15 cellular contexts compared by ENCODE assay signal in genomic region chr6:158958504-158959386, GRCh38. TPM values are rescaled to one million over a fixed set of nuclear protein-coding genes. Genes with fewer than 3 reads are reported as not detected.
A peak's percentile ranks its signal among the peaks of the same experiment; 100 is the strongest.
DNase-seq lines count a peak whose midpoint lies in the region; ATAC-seq, FAIRE-seq and TF ChIP-seq lines count a peak whose summit lies in the region.
"Had no signal": no experiment of that assay in that cellular context is flagged by ENCODE, and none has a peak within 500 bp of the region (broad histone marks: within the 10 kb centered on the region; RNA-seq: fewer than 3 reads in every experiment).

No MANE protein-coding gene starts in this region.

- no peak for TF ChIP-seq CTCF in GM20000 (IDR thresholded peaks at IDR 0.05; ENCODE audit: extremely low read depth, missing control alignments)
- TF ChIP-seq CTCF in HepG2 (CRISPR knock-in tag; IDR thresholded peaks at IDR 0.05) = peak; percentile 39

- POLR2A ChIA-PET in CD4-positive, alpha-beta memory T cell (lab: Charles Lee; ENCODE audit: partially characterized antibody) = interaction anchor here (1.1 to 2.2 kb wide), 4 partner anchors 89 to 241 kb away, joined by 4 to 15 read pairs (median 6); no protein-coding TSS in a partner anchor
- POLR2A ChIA-PET in activated CD8-positive, alpha-beta T cell treated with anti-CD3 and anti-CD28 coated beads, Interleukin-2, amount 10 ng/mL, durations not matched to agents 7 days and 5 days (lab: Charles Lee) = no interaction called here
- POLR2A ChIA-PET in HepG2 (lab: Yijun Ruan, JAX) = interaction anchor here (0.6 to 1.2 kb wide), 2 partner anchors 41 to 139 kb away, joined by 3 to 6 read pairs; partner anchors contain the start of genes EZR and RSPH3

- H3K4me1 Mint-ChIP-seq in CD4-positive, alpha-beta memory T cell = peaks cover 0 to 13% (median 0%) of the 10 kb centered on the region in 4 donors
- H3K4me1 Mint-ChIP-seq in activated CD8-positive, alpha-beta T cell treated with anti-CD3 and anti-CD28 coated beads, Interleukin-2, amount 10 ng/mL, durations not matched to agents 7 days and 5 days (ENCODE audit: low read depth) = no peaks in the 10 kb centered on the region

- H3K36me3 Mint-ChIP-seq in CD4-positive, alpha-beta memory T cell = no peaks in the 10 kb centered on the region
- H3K36me3 Mint-ChIP-seq in activated CD8-positive, alpha-beta T cell treated with anti-CD3 and anti-CD28 coated beads, Interleukin-2, amount 10 ng/mL, durations not matched to agents 7 days and 5 days (ENCODE audit: low read depth) = no peaks in the 10 kb centered on the region
- H3K36me3 Mint-ChIP-seq: activated naive CD8-positive, alpha-beta T cell treated with anti-CD3 and anti-CD28 coated beads, Interleukin-2, amount 10 ng/mL, durations not matched to agents 7 days and 5 days had no signal

- no peaks in the 10 kb centered on the region for H3K27me3 ChIP-seq in CD4-positive, alpha-beta memory T cell (ENCODE audit: insufficient read depth, low read length)
- no peaks in the 10 kb centered on the region for H3K27me3 ChIP-seq in HepG2 (ENCODE audit: control insufficient read depth in 1 of 2, insufficient read depth in 2 of 2, low read length in 2 of 2)
- H3K27me3 ChIP-seq: tibial nerve had no signal

- in situ Hi-C loops in HepG2 (cut with HindIII; ENCODE audit: extremely low pct_ligation_motif_present, low pct_unique_long_range_greater_than_20kb) = loop anchor here (25.0 kb wide), 1 partner anchor 746 kb away; no protein-coding TSS in a partner anchor

- no peaks in the 10 kb centered on the region for H3K4me1 ChIP-seq in CD4-positive, alpha-beta memory T cell (ENCODE audit: insufficient read depth, low read length)
- peaks cover 13% of the 10 kb centered on the region for H3K4me1 ChIP-seq in HepG2 (ENCODE audit: insufficient read depth, low read length)
- H3K4me1 ChIP-seq: tibial nerve had no signal

- TF ChIP-seq POLR2A in HepG2 (IDR thresholded peaks at IDR 0.05; ENCODE audit: insufficient read depth in 1 of 2, low read depth in 2 of 2, low read length in 2 of 2) = no peak

- H3K36me3 ChIP-seq in CD4-positive, alpha-beta memory T cell (ENCODE audit: insufficient read depth, low read length) = no peaks in the 10 kb centered on the region
- H3K36me3 ChIP-seq in HepG2 (replicated peaks in 1 of 2; ENCODE audit: control insufficient read depth in 1 of 2, insufficient read depth in 2 of 2, low read length in 2 of 2) = no peaks in the 10 kb centered on the region
- H3K36me3 ChIP-seq: tibial nerve had no signal

- no peak overlapping the region for H2AFZ ChIP-seq in HepG2 (ENCODE audit: low read length)

- H3K4me3 ChIP-seq in CD4-positive, alpha-beta memory T cell (ENCODE audit: low read length in 2 of 2) = no peak overlapping the region
- H3K4me3 ChIP-seq in HepG2 (replicated peaks in 1 of 3; ENCODE audit: insufficient read depth in 1 of 3, low read depth in 2 of 3, low read length in 3 of 3) = no peak overlapping the region
- H3K4me3 ChIP-seq: tibial nerve had no signal

- BruUV-seq in HepG2 (replicated peaks; lab: Mats Ljungman, UMichigan) = no TSS peak

- CTCF ChIA-PET in CD4-positive, alpha-beta memory T cell (lab: Charles Lee; ENCODE audit: partially characterized antibody) = interaction anchor here (0.7 to 2.2 kb wide), 13 partner anchors 9 to 256 kb away, joined by 3 to 12 read pairs (median 4); no protein-coding TSS in a partner anchor
- CTCF ChIA-PET in activated CD8-positive, alpha-beta T cell treated with anti-CD3 and anti-CD28 coated beads, Interleukin-2, amount 10 ng/mL, durations not matched to agents 7 days and 5 days (lab: Charles Lee) = interaction anchor here (0.6 to 2.1 kb wide), 7 partner anchors 11 to 174 kb away, joined by 3 to 7 read pairs (median 4); no protein-coding TSS in a partner anchor
- CTCF ChIA-PET in HepG2 (lab: Yijun Ruan, JAX; ENCODE audit: low intra/inter-chr PET ratio, low total read pairs) = no interaction called here

- 79% methylated on average over 5 of the region's 7 CpGs for WGBS in HepG2 (ENCODE audit: low lambda C conversion rate)

- no peak overlapping the region for H3K4me3 Mint-ChIP-seq in CD4-positive, alpha-beta memory T cell
- no peak overlapping the region for H3K4me3 Mint-ChIP-seq in activated CD8-positive, alpha-beta T cell treated with anti-CD3 and anti-CD28 coated beads, Interleukin-2, amount 10 ng/mL, durations not matched to agents 7 days and 5 days
- H3K4me3 Mint-ChIP-seq: activated naive CD8-positive, alpha-beta T cell treated with anti-CD3 and anti-CD28 coated beads, Interleukin-2, amount 10 ng/mL, durations not matched to agents 7 days and 5 days had no signal

- no peaks in the 10 kb centered on the region for H3K27me3 Mint-ChIP-seq in CD4-positive, alpha-beta memory T cell
- H3K27me3 Mint-ChIP-seq in activated CD8-positive, alpha-beta T cell treated with anti-CD3 and anti-CD28 coated beads, Interleukin-2, amount 10 ng/mL, durations not matched to agents 7 days and 5 days (ENCODE audit: low read depth) = peaks cover 10% of the 10 kb centered on the region

- TF ChIP-seq EP300 in HepG2 (IDR thresholded peaks at IDR 0.05; ENCODE audit: low read depth in 2 of 2, low read length in 2 of 2) (no peak), HepG2 (CRISPR knock-in tag; IDR thresholded peaks at IDR 0.05; ENCODE audit: borderline replicate concordance) (no peak)

- peak in 4 of 5 donors; percentile 13 to 26 (median 24) for DNase-seq in CD4-positive, alpha-beta memory T cell
- DNase-seq in GM20000 (ENCODE audit: low spot score) (peak; percentile 20), HepG2 (ENCODE audit: low spot score) (peak; percentile 45), NCI-H2196 treated with DMSO at 0.1 percent for 48 hours (lab: John Stamatoyannopoulos, UW; ENCODE audit: unreplicated experiment) (no peak), NCI-H82 (lab: John Stamatoyannopoulos, UW) (no peak)
- DNase-seq in activated CD8-positive, alpha-beta T cell treated with anti-CD3 and anti-CD28 coated beads, Interleukin-2, amount 10 ng/mL, durations not matched to agents 7 days and 5 days = no peak
- DNase-seq: activated naive CD8-positive, alpha-beta T cell treated with anti-CD3 and anti-CD28 coated beads, Interleukin-2, amount 10 ng/mL, durations not matched to agents 7 days and 5 days; head of caudate nucleus; NCI-H2029 treated with DMSO at 0.1 percent for 48 hours had no signal

- no peaks in the 10 kb centered on the region for H3K9me3 Mint-ChIP-seq in CD4-positive, alpha-beta memory T cell
- H3K9me3 Mint-ChIP-seq in activated CD8-positive, alpha-beta T cell treated with anti-CD3 and anti-CD28 coated beads, Interleukin-2, amount 10 ng/mL, durations not matched to agents 7 days and 5 days (ENCODE audit: insufficient read depth) = no peaks in the 10 kb centered on the region
- H3K9me3 Mint-ChIP-seq: activated naive CD8-positive, alpha-beta T cell treated with anti-CD3 and anti-CD28 coated beads, Interleukin-2, amount 10 ng/mL, durations not matched to agents 7 days and 5 days had no signal

- no peaks in the 10 kb centered on the region for H4K20me1 ChIP-seq in HepG2 (ENCODE audit: insufficient read depth, low read length)

- H3K9me3 ChIP-seq in CD4-positive, alpha-beta memory T cell (ENCODE audit: control insufficient read depth in 1 of 2, low read length in 2 of 2) = no peaks in the 10 kb centered on the region
- no peaks in the 10 kb centered on the region for H3K9me3 ChIP-seq in HepG2 (ENCODE audit: low read length)

- peak overlapping the region in 3 of 7 donors; percentile 1 to 59 (median 52) for H3K27ac Mint-ChIP-seq in CD4-positive, alpha-beta memory T cell
- no peak overlapping the region for H3K27ac Mint-ChIP-seq in activated CD8-positive, alpha-beta T cell treated with anti-CD3 and anti-CD28 coated beads, Interleukin-2, amount 10 ng/mL, durations not matched to agents 7 days and 5 days
- H3K27ac Mint-ChIP-seq: activated naive CD8-positive, alpha-beta T cell treated with anti-CD3 and anti-CD28 coated beads, Interleukin-2, amount 10 ng/mL, durations not matched to agents 7 days and 5 days had no signal

- H3K27ac ChIP-seq in CD4-positive, alpha-beta memory T cell (ENCODE audit: low read depth, low read length) = no peak overlapping the region
- no peak overlapping the region for H3K27ac ChIP-seq in HepG2 (ENCODE audit: extremely low read length, insufficient read depth, low read length)
- H3K27ac ChIP-seq: C4-2B, tibial nerve had no signal

- FAIRE-seq in HepG2 (lab: Jason Lieb, UNC) = no peak
- FAIRE-seq: RCC 7860, TTC549 had no signal

- no peaks in the 10 kb centered on the region for H3K79me2 ChIP-seq in HepG2 (ENCODE audit: insufficient read depth, low read length)

- ATAC-seq in activated CD8-positive, alpha-beta T cell treated with anti-CD3 and anti-CD28 coated beads, Interleukin-2, amount 10 ng/mL, durations not matched to agents 7 days and 5 days = peak; percentile 51
- peak; percentile 77 for ATAC-seq in HepG2
- no peak for ATAC-seq in SK-N-SH treated with all-trans-retinoic acid at 6 μM for 48 hours
- no peak for ATAC-seq in GM21576 (IDR thresholded peaks at IDR 0.05; ENCODE audit: unreplicated experiment)

- intact Hi-C loops in CD4-positive, alpha-beta memory T cell (cut with micrococcal nuclease) = loop anchor here (1.0 kb wide), 2 partner anchors 165 to 254 kb away; no protein-coding TSS in a partner anchor
- intact Hi-C loops in HepG2 (cut with micrococcal nuclease; ENCODE audit: unreplicated experiment) = no loop called here

- no peak overlapping the region for H3K9ac ChIP-seq in HepG2 (ENCODE audit: insufficient read depth, low read depth, low read length)

- TF ChIP-seq RAD21 in HepG2 (CRISPR knock-in tag; IDR thresholded peaks at IDR 0.05) = no peak

- H3K4me2 ChIP-seq in HepG2 (ENCODE audit: low read depth, low read length) = peak overlapping the region; percentile 43

RNA-seq across cellular contexts. Expression of gene RSPH3, which starts 41.3 kb away (rescaled TPM):
- total RNA-seq in CD4-positive, alpha-beta memory T cell = 1 to 10 TPM; 3.4 to 3.5 TPM
- 1 to 10 TPM in 1 of 2 donors, under 1 TPM in 1; 0.66 to 3.7 TPM for polyA plus RNA-seq in CD4-positive, alpha-beta memory T cell
- total RNA-seq in activated CD8-positive, alpha-beta T cell treated with anti-CD3 and anti-CD28 coated beads, Interleukin-2, amount 10 ng/mL, durations not matched to agents 7 days and 5 days = 1 to 10 TPM; 1.4 TPM
- 3.5 and 4.4 TPM in 2 replicates for total RNA-seq in HepG2 (2016; rRNA removed; fragmentation: Illumina TruSeq; extraction: Trizol)
- 1.0 and 1.6 TPM in 2 replicates for total RNA-seq in HepG2 (2016; cell fraction: cytosol; rRNA removed; fragmentation: Illumina TruSeq; extraction: Trizol; ENCODE audit: low read depth)
- total RNA-seq in HepG2 (2016; cell fraction: insoluble cytoplasmic fraction; rRNA removed; fragmentation: Illumina TruSeq; extraction: Trizol) = 3.3 and 3.7 TPM in 2 replicates
- total RNA-seq in HepG2 (2016; cell fraction: membrane; rRNA removed; fragmentation: Illumina TruSeq; extraction: Trizol) = 1.7 and 1.8 TPM in 2 replicates
- 2.4 and 3.2 TPM in 2 replicates for total RNA-seq in HepG2 (2016; cell fraction: nucleus; rRNA removed; fragmentation: Illumina TruSeq; extraction: Trizol)
- 1.3 and 1.4 TPM in 2 replicates for polyA plus RNA-seq in HepG2 (2011; rRNA removed)
- polyA plus RNA-seq in HepG2 (2011; cell fraction: cytosol; rRNA removed) = 0.91 and 1.00 TPM in 2 replicates
- 2.0 and 2.5 TPM in 2 replicates for polyA plus RNA-seq in HepG2 (2011; cell fraction: nucleus; rRNA removed)
- polyA plus RNA-seq in HepG2 (2012) = 2.3 and 2.5 TPM in 2 replicates
- polyA plus RNA-seq in HepG2 (2016; cell fraction: cytosol; fragmentation: Illumina TruSeq; extraction: Trizol; ENCODE audit: low read depth) = 1.3 and 1.4 TPM in 2 replicates
- 3.6 and 4.2 TPM in 2 replicates for polyA plus RNA-seq in HepG2 (2016; cell fraction: insoluble cytoplasmic fraction; fragmentation: Illumina TruSeq; extraction: Trizol; ENCODE audit: low read depth)
- polyA plus RNA-seq in HepG2 (2016; cell fraction: membrane; fragmentation: Illumina TruSeq; extraction: Trizol; ENCODE audit: low read depth) = 1.8 and 1.9 TPM in 2 replicates
- 3.4 and 3.6 TPM in 2 replicates for polyA plus RNA-seq in HepG2 (2016; cell fraction: nucleus; fragmentation: Illumina TruSeq; extraction: Trizol; ENCODE audit: insufficient read depth, low read depth)
- polyA minus RNA-seq in HepG2 (2011; rRNA and poly(A)+ RNA removed; ENCODE audit: low replicate concordance) = 2.0 and 3.5 TPM in 2 replicates
- 3.0 and 3.6 TPM in 2 replicates for polyA minus RNA-seq in HepG2 (2011; cell fraction: cytosol; rRNA and poly(A)+ RNA removed)
- polyA minus RNA-seq in HepG2 (2011; cell fraction: nucleus; rRNA and poly(A)+ RNA removed) = 3.2 and 3.9 TPM in 2 replicates

Comparison
In these comparisons a context has a peak if more than half of its experiments do, and no peak if none do; other contexts are left out.
1. DNase-seq: peak in CD4-positive, alpha-beta memory T cell (4 of 5), GM20000 (single experiment) and HepG2 (single experiment); none in activated CD8-positive, alpha-beta T cell treated with anti-CD3 and anti-CD28 coated beads, Interleukin-2, amount 10 ng/mL, durations not matched to agents 7 days and 5 days (single experiment), NCI-H2196 treated with DMSO at 0.1 percent for 48 hours (single experiment) and NCI-H82 (single experiment).
2. ATAC-seq: peak in activated CD8-positive, alpha-beta T cell treated with anti-CD3 and anti-CD28 coated beads, Interleukin-2, amount 10 ng/mL, durations not matched to agents 7 days and 5 days (single experiment) and HepG2 (single experiment); none in SK-N-SH treated with all-trans-retinoic acid at 6 μM for 48 hours (single experiment) and GM21576 (single experiment).